In genomic region chr2:53515435-53516332, GRCh38 we compare ENCODE assay signal across 11 cellular contexts.
DNase-seq lines count a peak whose midpoint lies in the region; ATAC-seq and TF ChIP-seq lines count a peak whose summit lies in the region.
"Had no signal": no experiment of that assay in that cellular context is flagged by ENCODE, and none has a peak within 500 bp of the region (broad histone marks: within the 10 kb centered on the region; RNA-seq: fewer than 3 reads in every experiment).

No MANE protein-coding gene starts in this region.

- peak; percentile 29; the same call in 1 of the 2 replicates for TF ChIP-seq RAD21 in SK-N-SH (IDR thresholded peaks at IDR 0.05; ENCODE audit: low read length)

- no peaks in the 10 kb centered on the region for H3K36me3 ChIP-seq in GM23338 (ENCODE audit: insufficient read depth)
- H3K36me3 ChIP-seq in SK-N-SH (replicated peaks in 1 of 2; ENCODE audit: control insufficient read depth in 1 of 2, insufficient read depth in 2 of 2, low read length in 1 of 2) = no peaks in the 10 kb centered on the region
- H3K36me3 ChIP-seq in Peyer's patch = no peaks in the 10 kb centered on the region
- H3K36me3 ChIP-seq: heart right ventricle had no signal

- in situ Hi-C loops in GM13977 (cut with MboI; ENCODE audit: low pct_unique_long_range_greater_than_20kb, low sequenced_read_pairs, unreplicated experiment) = no loop called here

- no peak overlapping the region for H3K27ac ChIP-seq in GM23338 (ENCODE audit: low read depth)
- no peak overlapping the region for H3K27ac ChIP-seq in SK-N-SH (ENCODE audit: low read depth in 2 of 2, low read length in 1 of 2)
- no peak overlapping the region for H3K27ac ChIP-seq in Peyer's patch
- H3K27ac ChIP-seq: heart right ventricle had no signal

- H3K27ac Mint-ChIP-seq in GM23338 = peak overlapping the region; percentile 44; the same call in 1 of the 2 replicates
- H3K27ac Mint-ChIP-seq: natural killer cell treated with Interleukin-12 subunit alpha and Interleukin-12 subunit beta and Interleukin-15 and Interleukin-18, amount 100 ng/mL, for 72 hours had no signal

- H4K20me1 ChIP-seq in GM23338 (replicated peaks; ENCODE audit: insufficient read depth) (no peaks in the 10 kb centered on the region), SK-N-SH (ENCODE audit: insufficient read depth) (no peaks in the 10 kb centered on the region)

- WGBS in SK-N-SH (ENCODE audit: low lambda C conversion rate) = 39% methylated on average over 6 of the region's 6 CpGs

- peaks cover 13% of the 10 kb centered on the region for H3K27me3 Mint-ChIP-seq in GM23338 (ENCODE audit: insufficient read depth, low read depth, poor library complexity)
- H3K27me3 Mint-ChIP-seq: natural killer cell treated with Interleukin-12 subunit alpha and Interleukin-12 subunit beta and Interleukin-15 and Interleukin-18, amount 100 ng/mL, for 72 hours had no signal

- DNase-seq in COR-L47 (lab: John Stamatoyannopoulos, UW) = peak; percentile 28
- DNase-seq in GM23338 (ENCODE audit: low spot score) = peak; percentile 52
- no peak for DNase-seq in SK-N-SH
- peak; percentile 41 for DNase-seq in iPS-NIHi7 (ENCODE audit: extremely low spot score)
- DNase-seq in Peyer's patch = no peak
- no peak for DNase-seq in SKM-1 (lab: John Stamatoyannopoulos, UW; ENCODE audit: unreplicated experiment)
- DNase-seq in GM13977 (ENCODE audit: low spot score) = no peak
- DNase-seq in NCI-H187 treated with DMSO at 0.1 percent for 48 hours (lab: John Stamatoyannopoulos, UW) = no peak
- DNase-seq: heart right ventricle, NCI-H774 had no signal

- POLR2A ChIA-PET in SK-N-SH (lab: Yijun Ruan, JAX) = no interaction called here

- H3K9ac ChIP-seq in SK-N-SH = no peak overlapping the region

- peak; percentile 86 for ATAC-seq in GM23338
- ATAC-seq: heart right ventricle; natural killer cell treated with Interleukin-12 subunit alpha and Interleukin-12 subunit beta and Interleukin-15 and Interleukin-18, amount 100 ng/mL, for 72 hours had no signal

- H3K4me1 ChIP-seq in GM23338 (ENCODE audit: insufficient read depth) (0 out of 2 replicates have a peak, but pooled peaks cover 9% of the 10 kb centered on the region), SK-N-SH (ENCODE audit: control insufficient read depth in 1 of 2, insufficient read depth in 2 of 2, low read depth in 1 of 2, low read length in 1 of 2) (no peaks in the 10 kb centered on the region), Peyer's patch (no peaks in the 10 kb centered on the region)

- H3K4me3 Mint-ChIP-seq in GM23338 = no peak overlapping the region
- H3K4me3 Mint-ChIP-seq: natural killer cell treated with Interleukin-12 subunit alpha and Interleukin-12 subunit beta and Interleukin-15 and Interleukin-18, amount 100 ng/mL, for 72 hours had no signal

- H3K27me3 ChIP-seq in GM23338 (ENCODE audit: insufficient read depth) (no peaks in the 10 kb centered on the region), SK-N-SH (ENCODE audit: insufficient read depth) (no peaks in the 10 kb centered on the region), Peyer's patch (no peaks in the 10 kb centered on the region)
- H3K27me3 ChIP-seq: heart right ventricle had no signal

- no peak for TF ChIP-seq EP300 in SK-N-SH (IDR thresholded peaks at IDR 0.05; ENCODE audit: borderline replicate concordance in 1 of 2, low read depth in 1 of 2, low read length in 1 of 2)

- peak overlapping the region; percentile 94 for H2AFZ ChIP-seq in GM23338
- no peak overlapping the region for H2AFZ ChIP-seq in SK-N-SH (ENCODE audit: low read depth)

- H3K9me3 ChIP-seq in SK-N-SH = no peaks in the 10 kb centered on the region
- no peaks in the 10 kb centered on the region for H3K9me3 ChIP-seq in Peyer's patch
- H3K9me3 ChIP-seq: heart right ventricle had no signal

- TF ChIP-seq CTCF in GM23338 (conservative IDR thresholded peaks at IDR 0.05; ENCODE audit: low read depth in 2 of 2) = peak; percentile 26 to 69; a peak in 3 of 4 replicates
- TF ChIP-seq CTCF in SK-N-SH (IDR thresholded peaks at IDR 0.05) = no peak
- no peak for TF ChIP-seq CTCF in Peyer's patch (IDR thresholded peaks at IDR 0.05)
- no peak for TF ChIP-seq CTCF in GM13977 (IDR thresholded peaks at IDR 0.05; ENCODE audit: extremely low read depth, insufficient read depth, missing control alignments)

- no peaks in the 10 kb centered on the region for H3F3A ChIP-seq in GM23338 (replicated peaks; ENCODE audit: low read depth)
- no peaks in the 10 kb centered on the region for H3F3A ChIP-seq in SK-N-SH (replicated peaks; ENCODE audit: insufficient read depth)

- TF ChIP-seq POLR2A in Peyer's patch (IDR thresholded peaks at IDR 0.05) = no peak

- H3K4me2 ChIP-seq in GM23338 = no peak overlapping the region
- no peak overlapping the region for H3K4me2 ChIP-seq in SK-N-SH

- H3K79me2 ChIP-seq in GM23338 (replicated peaks; ENCODE audit: insufficient read depth) (no peaks in the 10 kb centered on the region), SK-N-SH (ENCODE audit: insufficient read depth) (no peaks in the 10 kb centered on the region)

- H3K9me2 ChIP-seq in GM23338 (ENCODE audit: insufficient read depth) (no peaks in the 10 kb centered on the region), SK-N-SH (no peaks in the 10 kb centered on the region)

- no peaks in the 10 kb centered on the region for H3K36me3 Mint-ChIP-seq in GM23338 (ENCODE audit: low read depth)
- H3K36me3 Mint-ChIP-seq: natural killer cell treated with Interleukin-12 subunit alpha and Interleukin-12 subunit beta and Interleukin-15 and Interleukin-18, amount 100 ng/mL, for 72 hours had no signal

- H3K4me3 ChIP-seq in GM23338 = no peak overlapping the region
- H3K4me3 ChIP-seq in SK-N-SH (ENCODE audit: low read depth in 2 of 2, low read length in 1 of 2) = no peak overlapping the region
- H3K4me3 ChIP-seq in Peyer's patch = no peak overlapping the region
- H3K4me3 ChIP-seq: heart right ventricle had no signal

- peaks cover 12% of the 10 kb centered on the region for H3K4me1 Mint-ChIP-seq in GM23338

- CTCF ChIA-PET in SK-N-SH (lab: Yijun Ruan, JAX) = no interaction called here

- H3K9me3 Mint-ChIP-seq in GM23338 = no peaks in the 10 kb centered on the region
- H3K9me3 Mint-ChIP-seq: natural killer cell treated with Interleukin-12 subunit alpha and Interleukin-12 subunit beta and Interleukin-15 and Interleukin-18, amount 100 ng/mL, for 72 hours had no signal

TF ChIP-seq in GM23338, 12 proteins besides CTCF, POLR2A, EP300 and RAD21 (continues in another document):
- TF ChIP-seq STAT1 (IDR thresholded peaks at IDR 0.05; ENCODE audit: unreplicated experiment) (no peak), EZH2phosphoT487 (IDR thresholded peaks at IDR 0.05; ENCODE audit: unreplicated experiment) (no peak)

TF ChIP-seq in SK-N-SH, 30 proteins besides CTCF, POLR2A, EP300 and RAD21:
- TF ChIP-seq MXI1 (IDR thresholded peaks at IDR 0.05; ENCODE audit: low read depth, low read length) (no peak), FOSL2 (IDR thresholded peaks at IDR 0.05; ENCODE audit: borderline replicate concordance, low read depth) (no peak), TAF1 (IDR thresholded peaks at IDR 0.05; ENCODE audit: borderline replicate concordance, low read depth, low read length) (no peak), USF1 (IDR thresholded peaks at IDR 0.05; ENCODE audit: borderline replicate concordance, low read depth) (no peak), ZBTB33 (IDR thresholded peaks at IDR 0.05; ENCODE audit: borderline replicate concordance, low read depth) (no peak), RCOR1 (IDR thresholded peaks at IDR 0.05; ENCODE audit: low read length) (no peak), SIN3A (IDR thresholded peaks at IDR 0.05; ENCODE audit: borderline replicate concordance, low read depth, low read length) (no peak), NFIC (IDR thresholded peaks at IDR 0.05; ENCODE audit: borderline replicate concordance) (no peak)
- TF ChIP-seq, protein P1, sequence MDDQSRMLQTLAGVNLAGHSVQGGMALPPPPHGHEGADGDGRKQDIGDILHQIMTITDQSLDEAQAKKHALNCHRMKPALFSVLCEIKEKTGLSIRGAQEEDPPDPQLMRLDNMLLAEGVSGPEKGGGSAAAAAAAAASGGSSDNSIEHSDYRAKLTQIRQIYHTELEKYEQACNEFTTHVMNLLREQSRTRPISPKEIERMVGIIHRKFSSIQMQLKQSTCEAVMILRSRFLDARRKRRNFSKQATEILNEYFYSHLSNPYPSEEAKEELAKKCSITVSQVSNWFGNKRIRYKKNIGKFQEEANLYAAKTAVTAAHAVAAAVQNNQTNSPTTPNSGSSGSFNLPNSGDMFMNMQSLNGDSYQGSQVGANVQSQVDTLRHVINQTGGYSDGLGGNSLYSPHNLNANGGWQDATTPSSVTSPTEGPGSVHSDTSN (IDR thresholded peaks at IDR 0.05) = no peak

Comparison
In these comparisons a context has a peak if more than half of its experiments do, and no peak if none do; other contexts are left out.
1. DNase-seq: peak in COR-L47 (single experiment), GM23338 (single experiment) and iPS-NIHi7 (single experiment); none in SK-N-SH (single experiment), Peyer's patch (0 of 3), SKM-1 (single experiment), GM13977 (single experiment) and NCI-H187 treated with DMSO at 0.1 percent for 48 hours (single experiment).
2. CTCF ChIP-seq: peak in GM23338 (2 of 2); none in SK-N-SH (single experiment), Peyer's patch (0 of 6) and GM13977 (single experiment).